In genomic region chr6:72524011-72524645, GRCh38 we compare ENCODE assay signal across 13 cellular contexts.
DNase-seq lines count a peak whose midpoint lies in the region; ATAC-seq and FAIRE-seq lines count a peak whose summit lies in the region.
"Had no signal": no experiment of that assay in that cellular context is flagged by ENCODE, and none has a peak within 500 bp of the region (broad histone marks: within the 10 kb centered on the region; RNA-seq: fewer than 3 reads in every experiment).

No MANE protein-coding gene starts in this region.

- no peak for FAIRE-seq in GM19239 (lab: Jason Lieb, UNC)
- FAIRE-seq: A549 had no signal

- ATAC-seq in HG03064 (IDR thresholded peaks at IDR 0.05; ENCODE audit: low read depth, unreplicated experiment) = peak; percentile 61
- ATAC-seq: A549 had no signal

- peak; percentile 21 for DNase-seq in NCI-H2029 treated with DMSO at 0.1 percent for 48 hours (lab: John Stamatoyannopoulos, UW)
- no peak for DNase-seq in NCI-H2029 (lab: John Stamatoyannopoulos, UW)
- DNase-seq in NCI-H345 treated with DMSO at 0.1 percent for 48 hours (lab: John Stamatoyannopoulos, UW; ENCODE audit: unreplicated experiment) = peak; percentile 93
- DNase-seq in myocyte (ENCODE audit: low read depth) = peak; percentile 17
- DNase-seq in GM19239 (ENCODE audit: insufficient read length, low spot score) = no peak
- no peak for DNase-seq in central memory CD4-positive, alpha-beta T cell
- no peak for DNase-seq in mesenteric fat pad (ENCODE audit: low spot score)
- DNase-seq: activated T-cell treated with anti-CD3 and anti-CD28 coated beads, Interleukin-2, amount 50 U/mL, for 24 hours; DND-41; H7; stimulated activated CD4-positive, alpha-beta T cell treated with anti-CD3 and anti-CD28 coated beads, Interleukin-4, amount 100 ng/mL, for 4 hours had no signal

Comparison
In these comparisons a context has a peak if more than half of its experiments do, and no peak if none do; other contexts are left out.
1. DNase-seq: peak in NCI-H2029 treated with DMSO at 0.1 percent for 48 hours (single experiment), NCI-H345 treated with DMSO at 0.1 percent for 48 hours (single experiment) and myocyte (single experiment); none in NCI-H2029 (single experiment), GM19239 (single experiment), central memory CD4-positive, alpha-beta T cell (single experiment) and mesenteric fat pad (single experiment).